ENCODE assay signal across 15 cellular contexts in the genomic region with DNA sequence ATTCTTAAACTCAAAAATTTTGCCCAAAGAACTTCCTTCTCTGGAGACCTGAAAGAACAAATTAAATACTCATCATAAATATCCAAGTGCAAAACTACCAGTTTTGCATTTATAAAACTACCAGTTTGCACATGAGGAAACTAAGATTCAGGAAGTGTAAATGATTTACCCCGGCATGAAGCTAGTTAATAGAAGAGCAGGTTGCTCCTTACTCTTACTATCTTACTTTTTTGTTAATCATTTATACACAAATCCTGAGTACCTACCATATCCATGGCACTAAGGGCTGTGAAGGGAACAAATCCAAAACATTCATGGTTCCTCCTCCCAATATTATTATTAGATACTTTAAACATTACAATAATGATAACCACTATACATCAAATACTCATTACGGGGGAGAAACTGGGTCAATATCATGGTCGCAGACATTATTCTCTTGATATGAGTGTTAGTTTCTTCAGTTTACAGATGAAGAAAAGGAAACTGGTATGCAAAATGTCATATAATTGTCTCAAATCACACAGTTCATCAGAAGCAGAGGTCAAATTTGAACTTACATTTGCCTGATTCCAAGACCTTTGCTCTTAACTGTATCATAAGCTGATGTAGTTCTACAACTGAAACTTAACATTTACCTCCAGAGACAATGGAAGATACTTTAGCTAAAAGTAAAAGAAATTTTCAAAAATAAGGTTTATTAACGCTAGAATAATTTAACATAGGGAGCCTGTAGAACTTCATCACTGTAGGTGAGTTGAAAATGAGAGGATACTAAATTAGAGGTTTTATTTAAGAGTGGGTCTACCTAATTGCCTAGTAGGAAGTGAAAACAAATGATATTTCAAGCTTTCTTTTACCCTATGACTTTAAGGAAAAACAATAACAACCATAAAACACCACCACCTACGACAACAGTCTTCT.
DNase-seq lines count a peak whose midpoint lies in the region; ATAC-seq, FAIRE-seq and TF ChIP-seq lines count a peak whose summit lies in the region.
"Had no signal": no experiment of that assay in that cellular context is flagged by ENCODE, and none has a peak within 500 bp of the region (broad histone marks: within the 10 kb centered on the region; RNA-seq: fewer than 3 reads in every experiment).

No MANE protein-coding gene starts in this region.

- in situ Hi-C loops in HepG2 (cut with HindIII; ENCODE audit: extremely low pct_ligation_motif_present, low pct_unique_long_range_greater_than_20kb), result no loop called here

- H3K27me3 Mint-ChIP-seq in MCF 10A (ENCODE audit: insufficient read depth, unreplicated experiment), result no peaks in the 10 kb centered on the region
- H3K27me3 Mint-ChIP-seq in endothelial cell (ENCODE audit: unreplicated experiment), result no peaks in the 10 kb centered on the region

- BruUV-seq in MCF 10A (replicated peaks; lab: Mats Ljungman, UMichigan), result no TSS peak
- no TSS peak for BruUV-seq in HepG2 (replicated peaks; lab: Mats Ljungman, UMichigan)

- TF ChIP-seq POLR2A in breast epithelium (IDR thresholded peaks at IDR 0.05) (no peak), tibial nerve (IDR thresholded peaks at IDR 0.05) (no peak), HepG2 (IDR thresholded peaks at IDR 0.05; ENCODE audit: insufficient read depth in 1 of 2, low read depth in 2 of 2, low read length in 2 of 2) (no peak)

- CTCF ChIA-PET in MCF 10A (lab: Yijun Ruan, JAX), result interaction anchor here (0.6 to 2.2 kb wide), 5 partner anchors 9 to 630 kb away, joined by 3 to 18 read pairs (median 3); no protein-coding TSS in a partner anchor
- CTCF ChIA-PET in HepG2 (lab: Yijun Ruan, JAX; ENCODE audit: low intra/inter-chr PET ratio, low total read pairs), result no interaction called here

- H3K9me3 Mint-ChIP-seq in MCF 10A (ENCODE audit: unreplicated experiment) (no peaks in the 10 kb centered on the region), endothelial cell (ENCODE audit: unreplicated experiment) (no peaks in the 10 kb centered on the region)

- no peaks in the 10 kb centered on the region for H3K4me1 ChIP-seq in breast epithelium
- H3K4me1 ChIP-seq in tibial nerve, result peaks cover 0 to 25% (median 3%) of the 10 kb centered on the region in 4 donors
- no peaks in the 10 kb centered on the region for H3K4me1 ChIP-seq in HepG2 (ENCODE audit: insufficient read depth, low read length)
- H3K4me1 ChIP-seq: gastrocnemius medialis had no signal

- H3K27me3 ChIP-seq in breast epithelium (no peaks in the 10 kb centered on the region), tibial nerve (no peaks in the 10 kb centered on the region), HepG2 (ENCODE audit: control insufficient read depth in 1 of 2, insufficient read depth in 2 of 2, low read length in 2 of 2) (no peaks in the 10 kb centered on the region; a peak in 1 of 5 replicates)
- H3K27me3 ChIP-seq: gastrocnemius medialis, neutrophil had no signal

- no peaks in the 10 kb centered on the region for H3K36me3 ChIP-seq in breast epithelium
- no peaks in the 10 kb centered on the region for H3K36me3 ChIP-seq in tibial nerve
- H3K36me3 ChIP-seq in HepG2 (replicated peaks in 1 of 2; ENCODE audit: control insufficient read depth in 1 of 2, insufficient read depth in 2 of 2, low read length in 2 of 2), result no peaks in the 10 kb centered on the region
- H3K36me3 ChIP-seq: gastrocnemius medialis, neutrophil had no signal

- H3K27ac ChIP-seq in breast epithelium (peak overlapping the region; percentile 8 to 30), tibial nerve (peak overlapping the region in 3 of 4 donors; percentile 21 to 61 (median 30)), HepG2 (ENCODE audit: extremely low read length, insufficient read depth, low read length) (no peak overlapping the region)
- H3K27ac ChIP-seq: gastrocnemius medialis, neutrophil had no signal

- ATAC-seq in HG03460 (IDR thresholded peaks at IDR 0.05; ENCODE audit: unreplicated experiment) (peak; percentile 24), HepG2 (no peak), left cardiac atrium (no peak)
- ATAC-seq: gastrocnemius medialis had no signal

- no peak overlapping the region for H3K4me3 Mint-ChIP-seq in MCF 10A (ENCODE audit: unreplicated experiment)
- no peak overlapping the region for H3K4me3 Mint-ChIP-seq in endothelial cell (ENCODE audit: unreplicated experiment)

- intact Hi-C loops in breast epithelium (cut with DNase I; ENCODE audit: low total_unique reads), result loop anchor here (5.0 kb wide), 1 partner anchor 463 kb away; no protein-coding TSS in a partner anchor
- intact Hi-C loops in MCF 10A (cut with micrococcal nuclease), result no loop called here
- intact Hi-C loops in HepG2 (cut with micrococcal nuclease; ENCODE audit: unreplicated experiment), result no loop called here
- intact Hi-C loops in left cardiac atrium (cut with DNase I), result no loop called here

- TF ChIP-seq EP300 in tibial nerve (IDR thresholded peaks at IDR 0.05) (no peak), HepG2 (IDR thresholded peaks at IDR 0.05; ENCODE audit: low read depth in 2 of 2, low read length in 2 of 2) (no peak), HepG2 (CRISPR knock-in tag; IDR thresholded peaks at IDR 0.05; ENCODE audit: borderline replicate concordance) (no peak)

- H3K4me2 ChIP-seq in HepG2 (ENCODE audit: low read depth, low read length), result no peak overlapping the region

- POLR2A ChIA-PET in MCF 10A (lab: Yijun Ruan, JAX) (interaction anchor here (0.6 to 1.1 kb wide), 2 partner anchors 157 to 474 kb away, joined by 3 to 4 read pairs; no protein-coding TSS in a partner anchor), HepG2 (lab: Yijun Ruan, JAX) (no interaction called here)

- H3K27ac Mint-ChIP-seq in MCF 10A (ENCODE audit: low read depth, unreplicated experiment), result no peak overlapping the region
- H3K27ac Mint-ChIP-seq in endothelial cell (ENCODE audit: unreplicated experiment), result peak overlapping the region; percentile 95

- no peak for FAIRE-seq in HepG2 (lab: Jason Lieb, UNC)
- FAIRE-seq: HTR-8/SVneo, TTC549 had no signal

- no peaks in the 10 kb centered on the region for H3K36me3 Mint-ChIP-seq in MCF 10A (ENCODE audit: insufficient read depth, unreplicated experiment)
- no peaks in the 10 kb centered on the region for H3K36me3 Mint-ChIP-seq in endothelial cell (ENCODE audit: low read depth, unreplicated experiment)

- no peaks in the 10 kb centered on the region for H3K79me2 ChIP-seq in HepG2 (ENCODE audit: insufficient read depth, low read length)

- 73% methylated on average over 5 of the region's 5 CpGs for WGBS in tibial nerve, 2 donors
- 32% methylated on average over 5 of the region's 5 CpGs for WGBS in HepG2 (ENCODE audit: low lambda C conversion rate)

- H3K9me3 ChIP-seq in breast epithelium (no peaks in the 10 kb centered on the region), tibial nerve (no peaks in the 10 kb centered on the region), HepG2 (ENCODE audit: low read length) (no peaks in the 10 kb centered on the region)
- H3K9me3 ChIP-seq: gastrocnemius medialis, neutrophil had no signal

- H3K4me1 Mint-ChIP-seq in MCF 10A (ENCODE audit: insufficient read depth, unreplicated experiment) (peaks cover 7% of the 10 kb centered on the region), endothelial cell (ENCODE audit: unreplicated experiment) (peaks cover 43% of the 10 kb centered on the region)

- H2AFZ ChIP-seq in HepG2 (ENCODE audit: low read length), result no peak overlapping the region

- TF ChIP-seq CTCF in breast epithelium (IDR thresholded peaks at IDR 0.05), result no peak
- TF ChIP-seq CTCF in MCF 10A (IDR thresholded peaks at IDR 0.05; ENCODE audit: unreplicated experiment), result no peak
- TF ChIP-seq CTCF in endothelial cell (IDR thresholded peaks at IDR 0.05; ENCODE audit: unreplicated experiment), result no peak
- no peak for TF ChIP-seq CTCF in tibial nerve (IDR thresholded peaks at IDR 0.05)
- TF ChIP-seq CTCF in HepG2 (CRISPR knock-in tag; IDR thresholded peaks at IDR 0.05), result no peak

- no peak for TF ChIP-seq RAD21 in HepG2 (CRISPR knock-in tag; IDR thresholded peaks at IDR 0.05)

- H3K9ac ChIP-seq in HepG2 (ENCODE audit: insufficient read depth, low read depth, low read length), result no peak overlapping the region

- no peaks in the 10 kb centered on the region for H4K20me1 ChIP-seq in HepG2 (ENCODE audit: insufficient read depth, low read length)

- no peak overlapping the region for H3K4me3 ChIP-seq in breast epithelium
- no peak overlapping the region for H3K4me3 ChIP-seq in tibial nerve
- H3K4me3 ChIP-seq in HepG2 (replicated peaks in 1 of 3; ENCODE audit: insufficient read depth in 1 of 3, low read depth in 2 of 3, low read length in 3 of 3), result no peak overlapping the region
- H3K4me3 ChIP-seq: gastrocnemius medialis had no signal

- DNase-seq in breast epithelium (ENCODE audit: low spot score in 2 of 2), result no peak
- no peak for DNase-seq in MCF 10A (ENCODE audit: unreplicated experiment)
- DNase-seq in endothelial cell (ENCODE audit: low spot score), result no peak
- no peak for DNase-seq in tibial nerve (ENCODE audit: low spot score in 2 of 2)
- no peak for DNase-seq in HepG2 (ENCODE audit: low spot score)
- no peak for DNase-seq in GDM1 (lab: John Stamatoyannopoulos, UW)
- DNase-seq in left cardiac atrium, result no peak
- DNase-seq: DMS79 treated with DMSO at 0.1 percent for 48 hours; effector CD4-positive, alpha-beta T cell; gastrocnemius medialis; NCI-H1105 had no signal

TF ChIP-seq in HepG2, 621 proteins besides CTCF, POLR2A, EP300 and RAD21 (continues in another document):
- no peak for TF ChIP-seq GATAD2A (CRISPR knock-in tag; IDR thresholded peaks at IDR 0.05)
- TF ChIP-seq, protein P1, sequence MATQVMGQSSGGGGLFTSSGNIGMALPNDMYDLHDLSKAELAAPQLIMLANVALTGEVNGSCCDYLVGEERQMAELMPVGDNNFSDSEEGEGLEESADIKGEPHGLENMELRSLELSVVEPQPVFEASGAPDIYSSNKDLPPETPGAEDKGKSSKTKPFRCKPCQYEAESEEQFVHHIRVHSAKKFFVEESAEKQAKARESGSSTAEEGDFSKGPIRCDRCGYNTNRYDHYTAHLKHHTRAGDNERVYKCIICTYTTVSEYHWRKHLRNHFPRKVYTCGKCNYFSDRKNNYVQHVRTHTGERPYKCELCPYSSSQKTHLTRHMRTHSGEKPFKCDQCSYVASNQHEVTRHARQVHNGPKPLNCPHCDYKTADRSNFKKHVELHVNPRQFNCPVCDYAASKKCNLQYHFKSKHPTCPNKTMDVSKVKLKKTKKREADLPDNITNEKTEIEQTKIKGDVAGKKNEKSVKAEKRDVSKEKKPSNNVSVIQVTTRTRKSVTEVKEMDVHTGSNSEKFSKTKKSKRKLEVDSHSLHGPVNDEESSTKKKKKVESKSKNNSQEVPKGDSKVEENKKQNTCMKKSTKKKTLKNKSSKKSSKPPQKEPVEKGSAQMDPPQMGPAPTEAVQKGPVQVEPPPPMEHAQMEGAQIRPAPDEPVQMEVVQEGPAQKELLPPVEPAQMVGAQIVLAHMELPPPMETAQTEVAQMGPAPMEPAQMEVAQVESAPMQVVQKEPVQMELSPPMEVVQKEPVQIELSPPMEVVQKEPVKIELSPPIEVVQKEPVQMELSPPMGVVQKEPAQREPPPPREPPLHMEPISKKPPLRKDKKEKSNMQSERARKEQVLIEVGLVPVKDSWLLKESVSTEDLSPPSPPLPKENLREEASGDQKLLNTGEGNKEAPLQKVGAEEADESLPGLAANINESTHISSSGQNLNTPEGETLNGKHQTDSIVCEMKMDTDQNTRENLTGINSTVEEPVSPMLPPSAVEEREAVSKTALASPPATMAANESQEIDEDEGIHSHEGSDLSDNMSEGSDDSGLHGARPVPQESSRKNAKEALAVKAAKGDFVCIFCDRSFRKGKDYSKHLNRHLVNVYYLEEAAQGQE (IDR thresholded peaks at IDR 0.05; ENCODE audit: borderline replicate concordance in 1 of 2, low read depth in 1 of 2, low read length in 2 of 2), result no peak
